ENCODE assay signal across 11 cellular contexts in the genomic region with DNA sequence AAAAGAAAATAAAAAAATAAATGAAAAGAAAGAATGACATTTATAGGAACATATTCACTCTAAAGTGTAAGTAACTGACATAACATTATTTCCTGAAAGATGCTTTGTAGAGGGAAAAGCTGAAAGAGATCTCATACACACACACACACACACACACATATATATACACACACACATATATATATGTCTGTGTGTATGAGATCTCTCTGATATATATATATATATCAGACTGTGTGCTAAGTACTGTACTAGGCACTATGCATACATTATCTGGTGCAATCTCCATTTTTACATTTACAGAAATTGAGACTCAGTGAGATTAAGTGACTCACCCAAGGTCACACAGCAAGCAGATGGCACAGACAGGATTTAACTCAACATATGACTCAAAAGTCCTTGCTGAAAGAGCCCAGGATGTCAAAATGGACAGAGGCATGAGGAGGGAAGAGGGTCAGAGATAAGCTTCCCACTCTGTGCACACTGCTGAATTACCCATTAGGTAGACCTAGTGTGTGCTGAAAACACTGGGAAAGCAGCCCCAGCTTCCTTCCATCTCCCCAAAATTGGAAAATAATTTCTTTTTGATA. TPM values are rescaled to one million over a fixed set of nuclear protein-coding genes. Genes with fewer than 3 reads are reported as not detected.
A peak's percentile ranks its signal among the peaks of the same experiment; 100 is the strongest.
DNase-seq lines count a peak whose midpoint lies in the region; ATAC-seq, FAIRE-seq and TF ChIP-seq lines count a peak whose summit lies in the region.
"Had no signal": no experiment of that assay in that cellular context is flagged by ENCODE, and none has a peak within 500 bp of the region (broad histone marks: within the 10 kb centered on the region; RNA-seq: fewer than 3 reads in every experiment).

No MANE protein-coding gene starts in this region.

- intact Hi-C loops in left ventricle myocardium inferior (cut with micrococcal nuclease), result no loop called here
- intact Hi-C loops in left ventricle myocardium superior (cut with micrococcal nuclease), result no loop called here
- intact Hi-C loops in mucosa of descending colon (cut with DNase I, micrococcal nuclease), result no loop called here

- no peaks in the 10 kb centered on the region for H4K20me1 ChIP-seq in astrocyte (ENCODE audit: insufficient read depth, low read length)
- H4K20me1 ChIP-seq: BLaER1 treated with 17β-estradiol and CSF1 and Interleukin-3, amounts not matched to agents 10 nM and 100 nM had no signal

- H3K27ac ChIP-seq in left ventricle myocardium inferior (replicated peaks) (peak overlapping the region; percentile 73), astrocyte (ENCODE audit: low read depth, low read length) (peak overlapping the region; percentile 100)

- no peaks in the 10 kb centered on the region for H3K36me3 Mint-ChIP-seq in astrocyte (ENCODE audit: low read depth, unreplicated experiment)
- no peaks in the 10 kb centered on the region for H3K36me3 Mint-ChIP-seq in mesothelial cell of epicardium

- H3K36me3 ChIP-seq in left ventricle myocardium inferior, result no peaks in the 10 kb centered on the region
- no peaks in the 10 kb centered on the region for H3K36me3 ChIP-seq in astrocyte (ENCODE audit: insufficient read depth, low read length)
- no peaks in the 10 kb centered on the region for H3K36me3 ChIP-seq in mucosa of descending colon (ENCODE audit: low read depth)
- H3K36me3 ChIP-seq: BLaER1 treated with 17β-estradiol and CSF1 and Interleukin-3, amounts not matched to agents 10 nM and 100 nM had no signal

- no peak for FAIRE-seq in astrocyte (lab: Jason Lieb, UNC)

- H3K9me3 Mint-ChIP-seq in astrocyte (ENCODE audit: unreplicated experiment), result no peaks in the 10 kb centered on the region
- H3K9me3 Mint-ChIP-seq in mesothelial cell of epicardium, result no peaks in the 10 kb centered on the region

- H3K4me1 Mint-ChIP-seq in astrocyte (ENCODE audit: low read depth, unreplicated experiment) (peaks cover 32% of the 10 kb centered on the region), mesothelial cell of epicardium (peaks cover 17% of the 10 kb centered on the region)

- H3K79me2 ChIP-seq in astrocyte (ENCODE audit: insufficient read depth, low read length), result no peaks in the 10 kb centered on the region

- H3K4me1 ChIP-seq in left ventricle myocardium inferior (peaks cover 17% of the 10 kb centered on the region), astrocyte (ENCODE audit: insufficient read depth, low read length) (peaks cover 22% of the 10 kb centered on the region), mucosa of descending colon (ENCODE audit: low read depth) (no peaks in the 10 kb centered on the region)

- H3K27me3 Mint-ChIP-seq in astrocyte (ENCODE audit: low read depth, unreplicated experiment) (no peaks in the 10 kb centered on the region), mesothelial cell of epicardium (ENCODE audit: low read depth) (no peaks in the 10 kb centered on the region)

- H3K4me3 ChIP-seq in left ventricle myocardium inferior, result no peak overlapping the region
- no peak overlapping the region for H3K4me3 ChIP-seq in astrocyte (ENCODE audit: insufficient read depth, low read depth, low read length)
- H3K4me3 ChIP-seq in mucosa of descending colon, result no peak overlapping the region
- H3K4me3 ChIP-seq: BLaER1 treated with 17β-estradiol and CSF1 and Interleukin-3, amounts not matched to agents 10 nM and 100 nM had no signal

- H3K27me3 ChIP-seq in left ventricle myocardium inferior (ENCODE audit: low read depth) (no peaks in the 10 kb centered on the region), astrocyte (ENCODE audit: insufficient read depth, low read length) (no peaks in the 10 kb centered on the region)
- H3K27me3 ChIP-seq: BLaER1 treated with 17β-estradiol and CSF1 and Interleukin-3, amounts not matched to agents 10 nM and 100 nM had no signal

- H3K27ac Mint-ChIP-seq in astrocyte (ENCODE audit: unreplicated experiment) (peak overlapping the region; percentile 99), mesothelial cell of epicardium (no peak overlapping the region)

- no peak for DNase-seq in left ventricle myocardium inferior
- DNase-seq in left ventricle myocardium superior, result no peak
- DNase-seq in astrocyte (ENCODE audit: low read depth), result peak; percentile 69
- no peak for DNase-seq in mucosa of descending colon
- no peak for DNase-seq in NCI-H1694 (lab: John Stamatoyannopoulos, UW)
- no peak for DNase-seq in mesothelial cell of epicardium (ENCODE audit: low spot score in 2 of 2, unreplicated experiment in 2 of 2)
- DNase-seq in NK-92 treated with Interleukin-12 subunit alpha and Interleukin-12 subunit beta, amount 100 ng/mL, for 24 hours (lab: John Stamatoyannopoulos, UW), result no peak
- DNase-seq in middle frontal gyrus (ENCODE audit: extremely low spot score, low spot score), result no peak
- DNase-seq: effector CD4-positive, alpha-beta T cell; NCI-H2107 had no signal

- no peak for ATAC-seq in left ventricle myocardium superior
- peak; percentile 16 for ATAC-seq in mucosa of descending colon

- TF ChIP-seq CTCF in left ventricle myocardium inferior (IDR thresholded peaks at IDR 0.05; ENCODE audit: borderline replicate concordance), result no peak
- TF ChIP-seq CTCF in astrocyte (IDR thresholded peaks at IDR 0.05; ENCODE audit: insufficient read depth, low read depth, low read length), result no peak
- no peak for TF ChIP-seq CTCF in mucosa of descending colon (IDR thresholded peaks at IDR 0.05)
- TF ChIP-seq CTCF in mesothelial cell of epicardium (IDR thresholded peaks at IDR 0.05; ENCODE audit: unreplicated experiment), result no peak

- H3K9ac ChIP-seq in astrocyte (ENCODE audit: low read length), result peak overlapping the region; percentile 86
- H3K9ac ChIP-seq: BLaER1 treated with 17β-estradiol and CSF1 and Interleukin-3, amounts not matched to agents 10 nM and 100 nM had no signal

- H3K9me3 ChIP-seq in left ventricle myocardium inferior (replicated peaks), result no peaks in the 10 kb centered on the region
- H3K9me3 ChIP-seq in astrocyte (ENCODE audit: insufficient read depth, low read depth, low read length), result no peaks in the 10 kb centered on the region
- no peaks in the 10 kb centered on the region for H3K9me3 ChIP-seq in mucosa of descending colon
- H3K9me3 ChIP-seq: BLaER1 treated with 17β-estradiol and CSF1 and Interleukin-3, amounts not matched to agents 10 nM and 100 nM had no signal

- no peak overlapping the region for H2AFZ ChIP-seq in astrocyte (ENCODE audit: low read depth, low read length)

- peak overlapping the region; percentile 68 for H3K4me2 ChIP-seq in astrocyte (ENCODE audit: low read length)

- H3K4me3 Mint-ChIP-seq in astrocyte (ENCODE audit: unreplicated experiment), result no peak overlapping the region
- H3K4me3 Mint-ChIP-seq in mesothelial cell of epicardium, result no peak overlapping the region

RNA-seq across cellular contexts. Expression of gene BHLHE40, which starts 15.0 kb away (rescaled TPM):
- total RNA-seq in left ventricle myocardium inferior (33.9 TPM), left ventricle myocardium superior (26.8 TPM), astrocyte (156 and 185 TPM in 2 replicates), mucosa of descending colon (10 to 100 TPM; 40.2 to 45.5 (median 42.9) TPM), mesothelial cell of epicardium (31.9 to 37.6 TPM (median 35.4 TPM) in 3 replicates)
